Comparison of ENCODE assay signal across 8 cellular contexts in genomic region chrX:154486052-154486395, GRCh38. TPM values are rescaled to one million over a fixed set of nuclear protein-coding genes. Genes with fewer than 3 reads are reported as not detected.
DNase-seq lines count a peak whose midpoint lies in the region; ATAC-seq, FAIRE-seq and TF ChIP-seq lines count a peak whose summit lies in the region.

No MANE protein-coding gene starts in this region.

- TF ChIP-seq EP300 in GM12878 (IDR thresholded peaks at IDR 0.05; ENCODE audit: borderline replicate concordance in 1 of 2, control insufficient read depth in 1 of 2, low read depth in 2 of 2, low read length in 2 of 2) = no peak

- peaks cover 0 to 2% of the 10 kb centered on the region in 2 experiments; a peak in 2 of 4 replicates for H3K36me3 ChIP-seq in GM12878 (ENCODE audit: control insufficient read depth in 2 of 2, insufficient read depth in 2 of 2, low read length in 1 of 2)

- POLR2A ChIA-PET in GM12878 (lab: Charles Lee) = interaction anchor here (1.0 to 1.3 kb wide), 3 partner anchors 8 to 25 kb away, joined by 3 to 7 read pairs (median 4); partner anchors contain the start of gene LAGE3

- intact Hi-C loops in Calu3 (cut with micrococcal nuclease; ENCODE audit: unreplicated experiment) (no loop called here), GM12878 (cut with micrococcal nuclease; ENCODE audit: unreplicated experiment) (no loop called here)

- H3K4me1 ChIP-seq in GM12878 (ENCODE audit: control insufficient read depth, insufficient read depth, low read length) = peaks cover 8% of the 10 kb centered on the region; the same call in 1 of the 2 replicates

- peak overlapping the region; percentile 68 for H3K4me3 Mint-ChIP-seq in Calu3 (ENCODE audit: low read depth, unreplicated experiment)

- H3K79me2 ChIP-seq in GM12878 (ENCODE audit: control insufficient read depth, insufficient read depth, low read length) = peaks cover 21% of the 10 kb centered on the region

- TF ChIP-seq RAD21 in GM12878 (IDR thresholded peaks at IDR 0.05; ENCODE audit: insufficient read depth, low read depth, low read length) = no peak

- RAD21 ChIA-PET in GM12878 (lab: Charles Lee; ENCODE audit: unreplicated experiment) = interaction anchor here (1.4 to 1.5 kb wide), 2 partner anchors 11 to 41 kb away, joined by 4 read pairs; no protein-coding TSS in a partner anchor

- H3K36me3 Mint-ChIP-seq in Calu3 (ENCODE audit: insufficient read depth, unreplicated experiment) = peaks cover 67% of the 10 kb centered on the region

- no peaks in the 10 kb centered on the region for H3K9me3 Mint-ChIP-seq in Calu3 (ENCODE audit: low read depth, unreplicated experiment)

- WGBS in GM12878 (ENCODE audit: insufficient coverage, insufficient replicate concordance, low lambda C conversion rate, missing lambda C conversion rate) = 27% methylated on average over 35 of the region's 35 CpGs

- no peaks in the 10 kb centered on the region for H3K27me3 ChIP-seq in GM12878 (replicated peaks in 1 of 2; ENCODE audit: control insufficient read depth in 2 of 2, insufficient read depth in 2 of 2, low read length in 1 of 2)

- CTCF ChIA-PET in Calu3 (lab: Charles Lee) = interaction anchor here (0.8 to 0.9 kb wide), 2 partner anchors 14 to 31 kb away, joined by 3 read pairs; no protein-coding TSS in a partner anchor
- CTCF ChIA-PET in GM12878 (lab: Yijun Ruan, JAX) = interaction anchor here (2.1 kb wide), 1 partner anchor 41 kb away, joined by 6 read pairs; no protein-coding TSS in a partner anchor

- peak; percentile 9 for ATAC-seq in GM12878
- no peak for ATAC-seq in HG02642 (IDR thresholded peaks at IDR 0.05; ENCODE audit: poor library complexity, unreplicated experiment)
- ATAC-seq in GM18517 (IDR thresholded peaks at IDR 0.05; ENCODE audit: unreplicated experiment) = no peak
- no peak for ATAC-seq in GM21526 (IDR thresholded peaks at IDR 0.05; ENCODE audit: low FRiP score, unreplicated experiment)

- H3K4me1 Mint-ChIP-seq in Calu3 (ENCODE audit: low read depth, unreplicated experiment) = peaks cover 11% of the 10 kb centered on the region

- H3K9ac ChIP-seq in GM12878 (ENCODE audit: control insufficient read depth, insufficient read depth, low read length) = peak overlapping the region; percentile 75

- no peak for TF ChIP-seq CTCF in Calu3 (IDR thresholded peaks at IDR 0.05; ENCODE audit: unreplicated experiment)
- no peak for TF ChIP-seq CTCF in NB4 (IDR thresholded peaks at IDR 0.05; ENCODE audit: low read depth, low read length)
- TF ChIP-seq CTCF in GM12878 (IDR thresholded peaks at IDR 0.05 in 2 of 3, conservative IDR thresholded peaks at IDR 0.05 in 1 of 3; ENCODE audit: control insufficient read depth in 2 of 3, extremely low read depth in 1 of 3, insufficient read depth in 1 of 3, low read depth in 3 of 3, low read length in 3 of 3) = no peak

- H3K27me3 Mint-ChIP-seq in Calu3 (ENCODE audit: unreplicated experiment) = no peaks in the 10 kb centered on the region

- no peaks in the 10 kb centered on the region; the same call in 2 of the 3 replicates for H3K9me3 ChIP-seq in GM12878 (replicated peaks; ENCODE audit: control insufficient read depth, insufficient read depth, low read length)

- BruUV-seq in Calu3 (replicated peaks; lab: Mats Ljungman, UMichigan) (no TSS peak), GM12878 (replicated peaks; lab: Mats Ljungman, UMichigan) (no TSS peak)

- H3K4me2 ChIP-seq in GM12878 (ENCODE audit: control insufficient read depth, insufficient read depth) = peak overlapping the region; percentile 77

- H3K27ac Mint-ChIP-seq in Calu3 (ENCODE audit: unreplicated experiment) = no peak overlapping the region

- in situ Hi-C loops in GM12878 (cut with MboI) = no loop called here

- TF ChIP-seq POLR2A in NB4 (IDR thresholded peaks at IDR 0.05; ENCODE audit: extremely low read depth, insufficient read length) (no peak), GM12878 (IDR thresholded peaks at IDR 0.05; ENCODE audit: low read depth, low read length) (0 out of 2 replicates have a peak, but pooled peaks have one; percentile 10)

- peak overlapping the region; percentile 70 for H3K4me3 ChIP-seq in NB4 (ENCODE audit: low read depth, low read length)
- peak overlapping the region; percentile 64 for H3K4me3 ChIP-seq in GM12878

- DNase-seq in Calu3 = peak; percentile 39
- DNase-seq in NB4 (ENCODE audit: low read depth) = peak; percentile 51
- no peak for DNase-seq in GM12878 (ENCODE audit: low read depth, low spot score)
- peak; percentile 12 for DNase-seq in kidney tubule cell (ENCODE audit: low spot score)
- DNase-seq in stimulated activated naive CD4-positive, alpha-beta T cell treated with Interleukin-2 at 50 U/mL for 16 hours (lab: John Stamatoyannopoulos, UW) = peak; percentile 11

- H3K27ac ChIP-seq in GM12878 (ENCODE audit: control insufficient read depth, insufficient read depth) = peak overlapping the region; percentile 42

- no peak for FAIRE-seq in GM12878 (lab: Jason Lieb, UNC)

- SMC1A ChIA-PET in GM12878 (lab: Charles Lee; ENCODE audit: uncharacterized antibody, unreplicated experiment) = interaction anchor here (1.5 to 1.6 kb wide), 2 partner anchors 9 to 41 kb away, joined by 3 to 7 read pairs; no protein-coding TSS in a partner anchor

- no peaks in the 10 kb centered on the region for H4K20me1 ChIP-seq in GM12878 (ENCODE audit: control insufficient read depth, insufficient read depth)

- peak overlapping the region; percentile 19; the same call in 1 of the 2 replicates for H2AFZ ChIP-seq in GM12878 (ENCODE audit: control insufficient read depth, low read depth, low read length)

RNA-seq across cellular contexts. Expression of gene UBL4A, which starts 0.4 kb away (rescaled TPM):
- total RNA-seq in Calu3 (2022) (37.6 and 41.3 TPM in 2 replicates), GM12878 (2014; rRNA removed) (44.2 and 45.6 TPM in 2 replicates), GM12878 (2014; rRNA removed; fragmentation: Illumina TruSeq; extraction: Trizol) (24.7 and 26.0 TPM in 2 replicates), GM12878 (2021) (34.3 and 38.0 TPM in 2 replicates)
- 9.6 and 12.4 TPM in 2 replicates for total RNA-seq in GM12878 (2013; cell fraction: nucleolus; rRNA removed)
- polyA plus RNA-seq in GM12878 (2011; ENCODE audit: low read depth) = 7.4 TPM
- polyA plus RNA-seq in GM12878 (2011; rRNA removed) (14.4 and 20.4 TPM in 2 replicates), GM12878 (2014; fragmentation: Illumina TruSeq; extraction: Trizol) (12.2 and 30.0 TPM in 2 replicates), GM12878 (2014; fragmentation: Nextera tagmentation; extraction: Ambion mirVana) (1 to 10 TPM; 4.2 to 7.0 TPM), GM12878 (2014; rRNA removed) (41.1 and 43.1 TPM in 2 replicates), GM12878 (2016; fragmentation: Nextera tagmentation; extraction: Ambion mirVana) (10 to 100 TPM; 49.8 to 49.9 TPM)
- polyA plus RNA-seq in GM12878 (2011; cell fraction: cytosol; rRNA removed) = 34.6 and 48.8 TPM in 2 replicates
- polyA plus RNA-seq in GM12878 (2011; cell fraction: nucleus; rRNA removed) = 30.8 and 32.9 TPM in 2 replicates
- 14.7 and 18.8 TPM in 2 replicates for polyA plus RNA-seq in GM12878 (2012)
- 14.3 and 29.7 TPM in 2 replicates for polyA minus RNA-seq in GM12878 (2011; rRNA and poly(A)+ RNA removed)
- 13.2 and 16.3 TPM in 2 replicates for polyA minus RNA-seq in GM12878 (2011; cell fraction: cytosol; rRNA and poly(A)+ RNA removed)
- 11.8 and 18.9 TPM in 2 replicates for polyA minus RNA-seq in GM12878 (2011; cell fraction: nucleus; rRNA and poly(A)+ RNA removed)

RNA-seq across cellular contexts. Expression of gene SLC10A3, which starts 4.4 kb away (rescaled TPM):
- total RNA-seq in Calu3 (2022) (21.5 and 27.1 TPM in 2 replicates), GM12878 (2014; rRNA removed) (10.3 and 14.1 TPM in 2 replicates), GM12878 (2014; rRNA removed; fragmentation: Illumina TruSeq; extraction: Trizol) (6.4 and 7.8 TPM in 2 replicates), GM12878 (2021) (14.2 and 16.4 TPM in 2 replicates)
- 6.6 and 6.9 TPM in 2 replicates for total RNA-seq in GM12878 (2013; cell fraction: nucleolus; rRNA removed)
- polyA plus RNA-seq in GM12878 (2011; ENCODE audit: low read depth) = 9.2 TPM
- polyA plus RNA-seq in GM12878 (2011; rRNA removed) (2.1 and 4.8 TPM in 2 replicates), GM12878 (2014; fragmentation: Illumina TruSeq; extraction: Trizol) (0.90 and 5.4 TPM in 2 replicates), GM12878 (2014; fragmentation: Nextera tagmentation; extraction: Ambion mirVana) (1 to 10 TPM; 1.7 to 3.6 TPM), GM12878 (2014; rRNA removed) (14.7 and 16.4 TPM in 2 replicates), GM12878 (2016; fragmentation: Nextera tagmentation; extraction: Ambion mirVana) (10 to 100 TPM; 19.6 to 23.5 TPM)
- 6.9 and 11.1 TPM in 2 replicates for polyA plus RNA-seq in GM12878 (2011; cell fraction: cytosol; rRNA removed)
- 16.0 and 17.5 TPM in 2 replicates for polyA plus RNA-seq in GM12878 (2011; cell fraction: nucleus; rRNA removed)
- polyA plus RNA-seq in GM12878 (2012) = 12.1 and 18.1 TPM in 2 replicates
- polyA minus RNA-seq in GM12878 (2011; rRNA and poly(A)+ RNA removed) = 4.1 and 8.3 TPM in 2 replicates
- polyA minus RNA-seq in GM12878 (2011; cell fraction: cytosol; rRNA and poly(A)+ RNA removed) = 2.9 and 3.6 TPM in 2 replicates
- polyA minus RNA-seq in GM12878 (2011; cell fraction: nucleus; rRNA and poly(A)+ RNA removed) = 7.6 and 10.1 TPM in 2 replicates

RNA-seq across cellular contexts. Expression of gene LAGE3, which starts 6.9 kb away (rescaled TPM):
- total RNA-seq in Calu3 (2022) (25.5 and 25.6 TPM in 2 replicates), GM12878 (2014; rRNA removed) (32.0 and 34.6 TPM in 2 replicates), GM12878 (2014; rRNA removed; fragmentation: Illumina TruSeq; extraction: Trizol) (8.9 and 9.5 TPM in 2 replicates), GM12878 (2021) (26.2 and 27.6 TPM in 2 replicates)
- 0.96 TPM in 1 of 2 replicates, not detected in the other for total RNA-seq in GM12878 (2013; cell fraction: nucleolus; rRNA removed)
- polyA plus RNA-seq in GM12878 (2011; ENCODE audit: low read depth) = 17.0 TPM
- polyA plus RNA-seq in GM12878 (2011; rRNA removed) (6.1 and 11.8 TPM in 2 replicates), GM12878 (2014; fragmentation: Illumina TruSeq; extraction: Trizol) (1.0 and 6.4 TPM in 2 replicates), GM12878 (2014; fragmentation: Nextera tagmentation; extraction: Ambion mirVana) (10 to 100 TPM in 1 of 2 experiments, 1 to 10 TPM in 1; 5.3 to 10.2 TPM), GM12878 (2014; rRNA removed) (28.5 and 31.7 TPM in 2 replicates), GM12878 (2016; fragmentation: Nextera tagmentation; extraction: Ambion mirVana) (10 to 100 TPM; 62.8 to 63.7 TPM)
- polyA plus RNA-seq in GM12878 (2011; cell fraction: cytosol; rRNA removed) = 19.7 and 23.9 TPM in 2 replicates
- 14.8 and 16.4 TPM in 2 replicates for polyA plus RNA-seq in GM12878 (2011; cell fraction: nucleus; rRNA removed)
- polyA plus RNA-seq in GM12878 (2012) = 19.0 and 19.9 TPM in 2 replicates
- 2.2 and 5.6 TPM in 2 replicates for polyA minus RNA-seq in GM12878 (2011; rRNA and poly(A)+ RNA removed)
- polyA minus RNA-seq in GM12878 (2011; cell fraction: cytosol; rRNA and poly(A)+ RNA removed) = 3.4 and 3.5 TPM in 2 replicates
- polyA minus RNA-seq in GM12878 (2011; cell fraction: nucleus; rRNA and poly(A)+ RNA removed) = 1.7 and 2.2 TPM in 2 replicates

RNA-seq across cellular contexts. Expression of gene PLXNA3, which starts 27.9 kb away (rescaled TPM):
- 74.0 and 82.6 TPM in 2 replicates for total RNA-seq in Calu3 (2022)
- 41.6 and 54.9 TPM in 2 replicates for total RNA-seq in GM12878 (2013; cell fraction: nucleolus; rRNA removed)
- total RNA-seq in GM12878 (2014; rRNA removed) = 2.7 and 3.6 TPM in 2 replicates
- 3.3 and 3.7 TPM in 2 replicates for total RNA-seq in GM12878 (2014; rRNA removed; fragmentation: Illumina TruSeq; extraction: Trizol)
- total RNA-seq in GM12878 (2021) = 19.2 and 26.8 TPM in 2 replicates
- 10.4 TPM for polyA plus RNA-seq in GM12878 (2011; ENCODE audit: low read depth)
- 3.2 and 11.0 TPM in 2 replicates for polyA plus RNA-seq in GM12878 (2011; rRNA removed)
- polyA plus RNA-seq in GM12878 (2011; cell fraction: cytosol; rRNA removed) = 6.7 and 10.4 TPM in 2 replicates
- 220 and 271 TPM in 2 replicates for polyA plus RNA-seq in GM12878 (2011; cell fraction: nucleus; rRNA removed)
- 33.0 and 34.0 TPM in 2 replicates for polyA plus RNA-seq in GM12878 (2012)
- 4.8 and 10.8 TPM in 2 replicates for polyA plus RNA-seq in GM12878 (2014; fragmentation: Illumina TruSeq; extraction: Trizol)
- polyA plus RNA-seq in GM12878 (2014; fragmentation: Nextera tagmentation; extraction: Ambion mirVana) = under 1 TPM; 0.26 to 0.32 TPM
- polyA plus RNA-seq in GM12878 (2014; rRNA removed) = 14.5 and 20.1 TPM in 2 replicates
- 1 to 10 TPM; 3.0 to 3.4 TPM for polyA plus RNA-seq in GM12878 (2016; fragmentation: Nextera tagmentation; extraction: Ambion mirVana)
- 8.2 and 8.3 TPM in 2 replicates for polyA minus RNA-seq in GM12878 (2011; rRNA and poly(A)+ RNA removed)
- 3.1 and 5.4 TPM in 2 replicates for polyA minus RNA-seq in GM12878 (2011; cell fraction: cytosol; rRNA and poly(A)+ RNA removed)
- 38.1 and 60.4 TPM in 2 replicates for polyA minus RNA-seq in GM12878 (2011; cell fraction: nucleus; rRNA and poly(A)+ RNA removed)

RNA-seq across cellular contexts. Expression of gene FAM3A, which starts 30.0 kb away (rescaled TPM):
- total RNA-seq in Calu3 (2022) = 36.8 and 39.5 TPM in 2 replicates
- total RNA-seq in GM12878 (2013; cell fraction: nucleolus; rRNA removed) = 8.9 and 9.9 TPM in 2 replicates
- 11.0 and 16.3 TPM in 2 replicates for total RNA-seq in GM12878 (2014; rRNA removed)
- 6.1 and 6.2 TPM in 2 replicates for total RNA-seq in GM12878 (2014; rRNA removed; fragmentation: Illumina TruSeq; extraction: Trizol)
- total RNA-seq in GM12878 (2021) = 17.6 and 20.6 TPM in 2 replicates
- 4.5 TPM for polyA plus RNA-seq in GM12878 (2011; ENCODE audit: low read depth)
- 3.6 and 6.6 TPM in 2 replicates for polyA plus RNA-seq in GM12878 (2011; rRNA removed)
- 10.4 and 16.5 TPM in 2 replicates for polyA plus RNA-seq in GM12878 (2011; cell fraction: cytosol; rRNA removed)
- 36.5 and 39.6 TPM in 2 replicates for polyA plus RNA-seq in GM12878 (2011; cell fraction: nucleus; rRNA removed)
- 17.9 and 19.1 TPM in 2 replicates for polyA plus RNA-seq in GM12878 (2012)
- polyA plus RNA-seq in GM12878 (2014; fragmentation: Illumina TruSeq; extraction: Trizol) = 2.1 and 5.0 TPM in 2 replicates
- 1 to 10 TPM in 1 of 2 experiments, under 1 TPM in 1; 0.29 to 1.1 TPM for polyA plus RNA-seq in GM12878 (2014; fragmentation: Nextera tagmentation; extraction: Ambion mirVana)
- polyA plus RNA-seq in GM12878 (2014; rRNA removed) = 21.1 and 24.5 TPM in 2 replicates
- polyA plus RNA-seq in GM12878 (2016; fragmentation: Nextera tagmentation; extraction: Ambion mirVana) = 10 to 100 TPM; 17.6 to 17.9 TPM
- polyA minus RNA-seq in GM12878 (2011; rRNA and poly(A)+ RNA removed) = 5.4 and 5.9 TPM in 2 replicates
- polyA minus RNA-seq in GM12878 (2011; cell fraction: cytosol; rRNA and poly(A)+ RNA removed) = 4.3 and 4.4 TPM in 2 replicates
- 3.5 and 8.9 TPM in 2 replicates for polyA minus RNA-seq in GM12878 (2011; cell fraction: nucleus; rRNA and poly(A)+ RNA removed)
